Comparison of ENCODE assay signal across 8 cellular contexts in the genomic region with DNA sequence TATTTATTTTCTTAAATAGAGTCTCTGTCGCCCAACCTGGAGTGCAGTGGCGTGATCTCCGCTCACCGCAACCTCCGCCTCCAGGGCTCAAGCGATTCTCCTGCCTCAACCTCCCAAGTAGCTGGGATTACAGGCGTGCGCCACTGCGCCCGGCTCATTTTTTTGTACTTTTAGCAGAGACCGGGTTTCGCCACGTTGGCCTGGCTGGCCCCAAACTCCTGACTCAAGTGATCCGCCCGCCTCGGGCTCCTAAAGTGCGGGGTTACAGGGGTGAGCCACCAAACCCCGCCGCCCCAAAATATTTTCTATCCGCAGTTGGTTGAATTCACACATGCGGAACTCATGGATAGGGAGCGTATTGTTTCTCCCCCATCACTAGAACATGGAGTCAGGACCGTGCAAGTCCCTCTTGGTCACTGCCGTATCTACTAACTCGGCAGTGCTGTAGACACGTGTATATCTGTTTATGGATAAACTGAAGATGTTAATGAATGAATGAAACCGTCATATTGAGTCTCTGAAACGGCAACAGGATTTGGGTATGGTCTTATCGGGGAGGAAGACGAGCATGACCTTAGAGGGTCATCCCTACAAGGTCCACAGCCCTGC. TPM values are rescaled to one million over a fixed set of nuclear protein-coding genes. Genes with fewer than 3 reads are reported as not detected.
DNase-seq lines count a peak whose midpoint lies in the region; ATAC-seq, FAIRE-seq and TF ChIP-seq lines count a peak whose summit lies in the region.

No MANE protein-coding gene starts in this region.

- H3K4me1 ChIP-seq in K562 (replicated peaks in 1 of 2; ENCODE audit: control insufficient read depth in 2 of 2, insufficient read depth in 2 of 2, low read length in 2 of 2) (peaks cover 12 to 24% of the 10 kb centered on the region in 2 experiments; a peak in 4 of 5 replicates), right lobe of liver (peaks cover 0 to 29% (median 8%) of the 10 kb centered on the region in 4 donors), upper lobe of right lung (peaks cover 30% of the 10 kb centered on the region)

- 5% methylated on average over 12 of the region's 30 CpGs for WGBS in K562 (ENCODE audit: insufficient coverage, low coverage, missing lambda C conversion rate)
- 44% methylated on average over 25 of the region's 30 CpGs for WGBS in right lobe of liver (ENCODE audit: insufficient coverage, low coverage, low lambda C conversion rate, missing lambda C conversion rate)

- TF ChIP-seq RAD21 in K562 (CRISPR knock-in tag; conservative IDR thresholded peaks at IDR 0.05 in 1 of 2, IDR thresholded peaks at IDR 0.05 in 1 of 2): no peak

- TF ChIP-seq POLR2A in K562 (conservative IDR thresholded peaks at IDR 0.05) (no peak), right lobe of liver (IDR thresholded peaks at IDR 0.05) (no peak)

- H3K27me3 ChIP-seq in K562 (ENCODE audit: control insufficient read depth in 2 of 2, insufficient read depth in 2 of 2, low read length in 2 of 2): no peaks in the 10 kb centered on the region
- no peaks in the 10 kb centered on the region for H3K27me3 ChIP-seq in right lobe of liver
- H3K27me3 ChIP-seq in upper lobe of right lung: no peaks in the 10 kb centered on the region

- peak; percentile 11 for FAIRE-seq in K562 (lab: Jason Lieb, UNC)

- H3K79me2 ChIP-seq in K562 (ENCODE audit: control insufficient read depth, insufficient read depth, low read length): peaks cover 87% of the 10 kb centered on the region

- TF ChIP-seq CTCF in K562 (IDR thresholded peaks at IDR 0.05 in 2 of 3, conservative IDR thresholded peaks at IDR 0.05 in 1 of 3; ENCODE audit: insufficient read depth in 2 of 3, low read depth in 1 of 3, low read length in 3 of 3) (no peak), right lobe of liver (IDR thresholded peaks at IDR 0.05) (no peak), upper lobe of right lung (IDR thresholded peaks at IDR 0.05) (no peak)

- H3K9me3 ChIP-seq in K562 (replicated peaks; ENCODE audit: control insufficient read depth, insufficient read depth, low read depth, low read length) (no peaks in the 10 kb centered on the region), right lobe of liver (no peaks in the 10 kb centered on the region), upper lobe of right lung (no peaks in the 10 kb centered on the region)

- H3K4me3 ChIP-seq in K562: peak overlapping the region; percentile 73
- H3K4me3 ChIP-seq in right lobe of liver: peak overlapping the region; percentile 64 to 90 (median 84)
- peak overlapping the region; percentile 96 for H3K4me3 ChIP-seq in upper lobe of right lung

- in situ Hi-C loops in ACHN (cut with HindIII; ENCODE audit: low pct_ligation_motif_present, low pct_unique_long_range_greater_than_20kb, low sequenced_read_pairs): no loop called here
- in situ Hi-C loops in K562 (cut with MboI): no loop called here

- DNase-seq in ACHN (peak; percentile 20), K562 (ENCODE audit: extremely low read depth in 1 of 4, low spot score in 3 of 4) (no peak), right lobe of liver (peak in 1 of 3 donors; percentile 20), upper lobe of right lung (no peak), NCI-H1417 treated with DMSO at 0.1 percent for 48 hours (lab: John Stamatoyannopoulos, UW) (no peak)
- DNase-seq in stimulated activated naive CD4-positive, alpha-beta T cell (lab: John Stamatoyannopoulos, UW): no peak

- H3K27ac ChIP-seq in K562 (ENCODE audit: extremely low read depth, low read depth, low read length): peak overlapping the region; percentile 88
- H3K27ac ChIP-seq in right lobe of liver: peak overlapping the region in 2 of 3 donors; percentile 93 to 94
- H3K27ac ChIP-seq in upper lobe of right lung: peak overlapping the region; percentile 97

- no peaks in the 10 kb centered on the region for H4K20me1 ChIP-seq in K562 (replicated peaks; ENCODE audit: control insufficient read depth, insufficient read depth, low read length)

- peaks cover 8% of the 10 kb centered on the region; the same call in 2 of the 3 replicates for H3K36me3 ChIP-seq in K562 (ENCODE audit: control insufficient read depth, insufficient read depth, low read length)
- no peaks in the 10 kb centered on the region for H3K36me3 ChIP-seq in right lobe of liver
- H3K36me3 ChIP-seq in upper lobe of right lung: no peaks in the 10 kb centered on the region

- BruUV-seq in K562 (replicated peaks; lab: Mats Ljungman, UMichigan): no TSS peak

- H2AFZ ChIP-seq in K562 (ENCODE audit: low read depth, low read length): peak overlapping the region; percentile 83

- POLR2A ChIA-PET in K562 (lab: Yijun Ruan, JAX): interaction anchor here (0.6 to 0.7 kb wide), 2 partner anchors 38 to 163 kb away, joined by 3 read pairs; no protein-coding TSS in a partner anchor

- H3K9ac ChIP-seq in K562 (ENCODE audit: insufficient read depth in 1 of 2, low read depth in 2 of 2, low read length in 2 of 2): peak overlapping the region; percentile 85 to 97

- intact Hi-C loops in K562 (cut with micrococcal nuclease): loop anchor here (5.0 kb wide), 1 partner anchor 59 kb away; no protein-coding TSS in a partner anchor
- intact Hi-C loops in right lobe of liver (cut with DNase I): no loop called here
- intact Hi-C loops in upper lobe of right lung (cut with DNase I): no loop called here

- H3K9me1 ChIP-seq in K562 (ENCODE audit: control insufficient read depth, insufficient read depth, low read length): no peaks in the 10 kb centered on the region

- peak overlapping the region; percentile 95 for H3K4me2 ChIP-seq in K562 (ENCODE audit: insufficient read depth, low read length)

- TF ChIP-seq EP300 in K562 (IDR thresholded peaks at IDR 0.05; ENCODE audit: low read length): no peak

- ATAC-seq in HG03558 (IDR thresholded peaks at IDR 0.05; ENCODE audit: extremely low read depth, unreplicated experiment) (peak; percentile 0), K562 (peak; percentile 5), right lobe of liver (no peak), upper lobe of right lung (no peak), HG02840 (IDR thresholded peaks at IDR 0.05; ENCODE audit: low FRiP score, unreplicated experiment) (no peak)

- CTCF ChIA-PET in K562 (lab: Yijun Ruan, JAX; ENCODE audit: low intra/inter-chr PET ratio): no interaction called here

TF ChIP-seq in K562, 482 proteins besides CTCF, POLR2A, EP300 and RAD21:
- TF ChIP-seq, protein P1, sequence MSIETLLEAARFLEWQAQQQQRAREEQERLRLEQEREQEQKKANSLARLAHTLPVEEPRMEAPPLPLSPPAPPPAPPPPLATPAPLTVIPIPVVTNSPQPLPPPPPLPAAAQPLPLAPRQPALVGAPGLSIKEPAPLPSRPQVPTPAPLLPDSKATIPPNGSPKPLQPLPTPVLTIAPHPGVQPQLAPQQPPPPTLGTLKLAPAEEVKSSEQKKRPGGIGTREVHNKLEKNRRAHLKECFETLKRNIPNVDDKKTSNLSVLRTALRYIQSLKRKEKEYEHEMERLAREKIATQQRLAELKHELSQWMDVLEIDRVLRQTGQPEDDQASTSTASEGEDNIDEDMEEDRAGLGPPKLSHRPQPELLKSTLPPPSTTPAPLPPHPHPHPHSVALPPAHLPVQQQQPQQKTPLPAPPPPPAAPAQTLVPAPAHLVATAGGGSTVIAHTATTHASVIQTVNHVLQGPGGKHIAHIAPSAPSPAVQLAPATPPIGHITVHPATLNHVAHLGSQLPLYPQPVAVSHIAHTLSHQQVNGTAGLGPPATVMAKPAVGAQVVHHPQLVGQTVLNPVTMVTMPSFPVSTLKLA (conservative IDR thresholded peaks at IDR 0.05): peak; percentile 23 to 41; a peak in 2 of 4 replicates
- no peak for TF ChIP-seq ELF4 (CRISPR knock-in tag; IDR thresholded peaks at IDR 0.05)

RNA-seq across cellular contexts. Expression of a gene that starts 0.9 kb away (rescaled TPM):
- total RNA-seq in K562 (2011; cell fraction: chromatin; rRNA removed; ENCODE audit: low replicate concordance): 5.3 and 12.6 TPM in 2 replicates
- 2.5 and 3.2 TPM in 2 replicates for total RNA-seq in K562 (2011; cell fraction: nucleolus; rRNA removed)
- total RNA-seq in K562 (2011; cell fraction: nucleoplasm; rRNA removed): 9.2 and 16.5 TPM in 2 replicates
- total RNA-seq in K562 (2014; rRNA removed): 6.4 and 6.8 TPM in 2 replicates
- total RNA-seq in K562 (2014; rRNA removed; fragmentation: Illumina TruSeq; extraction: Trizol): 14.6 and 16.0 TPM in 2 replicates
- 10.9 and 11.3 TPM in 2 replicates for total RNA-seq in K562 (2015; rRNA removed; fragmentation: Illumina TruSeq; extraction: Trizol)
- 11.2 and 13.2 TPM in 2 replicates for total RNA-seq in K562 (2021)
- 26.8 and 36.6 TPM in 2 replicates for polyA plus RNA-seq in K562 (2011; rRNA removed)
- 5.7 and 15.9 TPM in 2 replicates for polyA plus RNA-seq in K562 (2011; cell fraction: cytosol; rRNA removed)
- polyA plus RNA-seq in K562 (2011; cell fraction: nucleus; rRNA removed): 8.2 and 16.8 TPM in 2 replicates
- 10.7 and 16.5 TPM in 2 replicates for polyA plus RNA-seq in K562 (2012)
- polyA plus RNA-seq in K562 (2014; fragmentation: Illumina TruSeq; extraction: Trizol): 13.2 and 17.7 TPM in 2 replicates
- polyA plus RNA-seq in K562 (2014; fragmentation: Nextera tagmentation; extraction: Ambion mirVana): 10 to 100 TPM in 1 of 2 experiments, 1 to 10 TPM in 1; 7.7 to 12.0 TPM
- 13.5 and 14.8 TPM in 2 replicates for polyA plus RNA-seq in K562 (2014; rRNA removed)
- 16.3 and 26.2 TPM in 2 replicates for polyA minus RNA-seq in K562 (2011; rRNA and poly(A)+ RNA removed)
- 5.6 and 5.9 TPM in 2 replicates for polyA minus RNA-seq in K562 (2011; cell fraction: cytosol; rRNA and poly(A)+ RNA removed)
- 2.8 and 10.9 TPM in 2 replicates for polyA minus RNA-seq in K562 (2011; cell fraction: nucleus; rRNA and poly(A)+ RNA removed)
- 10 to 100 TPM; 11.4 to 17.6 (median 12.1) TPM for total RNA-seq in right lobe of liver
- 15.7 TPM for total RNA-seq in upper lobe of right lung

RNA-seq across cellular contexts. Expression of a gene that starts 2.0 kb away (rescaled TPM):
- total RNA-seq in K562 (2011; cell fraction: chromatin; rRNA removed; ENCODE audit: low replicate concordance): 2.6 and 8.5 TPM in 2 replicates
- total RNA-seq in K562 (2011; cell fraction: nucleolus; rRNA removed): 2.2 and 2.8 TPM in 2 replicates
- total RNA-seq in K562 (2011; cell fraction: nucleoplasm; rRNA removed): 5.3 and 7.3 TPM in 2 replicates
- total RNA-seq in K562 (2014; rRNA removed): 2.8 and 2.9 TPM in 2 replicates
- total RNA-seq in K562 (2014; rRNA removed; fragmentation: Illumina TruSeq; extraction: Trizol): 5.1 and 5.5 TPM in 2 replicates
- 4.4 and 5.4 TPM in 2 replicates for total RNA-seq in K562 (2015; rRNA removed; fragmentation: Illumina TruSeq; extraction: Trizol)
- 4.1 and 4.6 TPM in 2 replicates for total RNA-seq in K562 (2021)
- polyA plus RNA-seq in K562 (2011; rRNA removed): 2.5 and 3.2 TPM in 2 replicates
- 1.3 and 2.3 TPM in 2 replicates for polyA plus RNA-seq in K562 (2011; cell fraction: cytosol; rRNA removed)
- 2.6 and 4.0 TPM in 2 replicates for polyA plus RNA-seq in K562 (2011; cell fraction: nucleus; rRNA removed)
- 1.8 and 2.1 TPM in 2 replicates for polyA plus RNA-seq in K562 (2012)
- polyA plus RNA-seq in K562 (2014; fragmentation: Illumina TruSeq; extraction: Trizol): 2.2 and 2.9 TPM in 2 replicates
- 1 to 10 TPM; 3.5 to 5.9 TPM for polyA plus RNA-seq in K562 (2014; fragmentation: Nextera tagmentation; extraction: Ambion mirVana)
- 1.4 and 1.5 TPM in 2 replicates for polyA plus RNA-seq in K562 (2014; rRNA removed)
- polyA minus RNA-seq in K562 (2011; rRNA and poly(A)+ RNA removed): 8.3 and 10.2 TPM in 2 replicates
- polyA minus RNA-seq in K562 (2011; cell fraction: cytosol; rRNA and poly(A)+ RNA removed): 5.1 and 5.4 TPM in 2 replicates
- 2.3 and 6.3 TPM in 2 replicates for polyA minus RNA-seq in K562 (2011; cell fraction: nucleus; rRNA and poly(A)+ RNA removed)
- total RNA-seq in right lobe of liver: 1 to 10 TPM; 2.0 to 4.0 (median 3.5) TPM
- total RNA-seq in upper lobe of right lung: 5.4 TPM

Comparison
In these comparisons a context has a peak if more than half of its experiments do, and no peak if none do; other contexts are left out.
1. ATAC-seq: peak in HG03558 (single experiment) and K562 (single experiment); none in right lobe of liver (0 of 4), upper lobe of right lung (single experiment) and HG02840 (single experiment).
2. Peak in every context shown above with its lines, with median percentiles within 50 percentile points of each other: H3K27ac ChIP-seq and H3K4me3 ChIP-seq.